Comparison of ENCODE assay signal across 9 cellular contexts in genomic region chr15:65787260-65787659, GRCh38. TPM values are rescaled to one million over a fixed set of nuclear protein-coding genes. Genes with fewer than 3 reads are reported as not detected.
A peak's percentile ranks its signal among the peaks of the same experiment; 100 is the strongest.
DNase-seq lines count a peak whose midpoint lies in the region; ATAC-seq, FAIRE-seq and TF ChIP-seq lines count a peak whose summit lies in the region.
"Had no signal": no experiment of that assay in that cellular context is flagged by ENCODE, and none has a peak within 500 bp of the region (broad histone marks: within the 10 kb centered on the region; RNA-seq: fewer than 3 reads in every experiment).

No MANE protein-coding gene starts in this region.

- CTCF ChIA-PET in PC-9 (lab: Charles Lee), result no interaction called here

- H3K4me2 ChIP-seq in DOHH2 (ENCODE audit: low read length) (peak overlapping the region; percentile 72), PC-9 (peak overlapping the region; percentile 64)

- 59 to 75% methylated on average over 2 of the region's 2 CpGs for WGBS in sigmoid colon, 2 donors

- H3K27ac ChIP-seq in DOHH2 (ENCODE audit: low read depth, low read length) (peak overlapping the region; percentile 55), PC-9 (peak overlapping the region; percentile 81), sigmoid colon (peak overlapping the region; percentile 12 to 37 (median 22))

- H3K4me3 ChIP-seq in DOHH2 (ENCODE audit: low read length), result peak overlapping the region; percentile 71
- peak overlapping the region; percentile 15; the same call in 1 of the 2 replicates for H3K4me3 ChIP-seq in PC-9
- peak overlapping the region; percentile 56 for H3K4me3 ChIP-seq in endocrine pancreas (ENCODE audit: control insufficient read depth, insufficient read depth, low read length)
- no peak overlapping the region for H3K4me3 ChIP-seq in sigmoid colon

- ATAC-seq in HG02610 (IDR thresholded peaks at IDR 0.05; ENCODE audit: unreplicated experiment), result no peak

- no peaks in the 10 kb centered on the region for H3K27me3 ChIP-seq in DOHH2 (ENCODE audit: control insufficient read depth, low read length)
- no peaks in the 10 kb centered on the region for H3K27me3 ChIP-seq in PC-9 (ENCODE audit: insufficient read depth, low read depth)
- no peaks in the 10 kb centered on the region for H3K27me3 ChIP-seq in endocrine pancreas (ENCODE audit: control insufficient read depth, insufficient read depth, low read length)
- no peaks in the 10 kb centered on the region for H3K27me3 ChIP-seq in sigmoid colon

- POLR2A ChIA-PET in PC-9 (lab: Charles Lee; ENCODE audit: unreplicated experiment), result no interaction called here

- H3K9ac ChIP-seq in endocrine pancreas (ENCODE audit: control insufficient read depth, insufficient read depth, low read length), result no peak overlapping the region

- H3K79me2 ChIP-seq in DOHH2 (ENCODE audit: control insufficient read depth, low read length) (peaks cover 96% of the 10 kb centered on the region), PC-9 (ENCODE audit: low read depth) (peaks cover 39% of the 10 kb centered on the region)

- TF ChIP-seq CTCF in DOHH2 (IDR thresholded peaks at IDR 0.05; ENCODE audit: low read depth, low read length, poor library complexity, severe bottlenecking), result no peak
- TF ChIP-seq CTCF in PC-9 (conservative IDR thresholded peaks at IDR 0.05), result no peak
- TF ChIP-seq CTCF in sigmoid colon (IDR thresholded peaks at IDR 0.05), result no peak

- no TSS peak for BruUV-seq in PC-9 (replicated peaks; lab: Mats Ljungman, UMichigan)

- TF ChIP-seq EP300 in sigmoid colon (IDR thresholded peaks at IDR 0.05), result no peak

- H3K36me3 ChIP-seq in DOHH2 (ENCODE audit: control insufficient read depth, low read length), result peaks cover 61% of the 10 kb centered on the region
- H3K36me3 ChIP-seq in PC-9 (ENCODE audit: low read depth), result no peaks in the 10 kb centered on the region
- H3K36me3 ChIP-seq in endocrine pancreas (ENCODE audit: control insufficient read depth, insufficient read depth, low read length), result no peaks in the 10 kb centered on the region
- no peaks in the 10 kb centered on the region for H3K36me3 ChIP-seq in sigmoid colon

- H3F3A ChIP-seq in DOHH2 (ENCODE audit: control insufficient read depth, insufficient read depth) (peaks cover 17% of the 10 kb centered on the region; the same call in 1 of the 2 replicates), PC-9 (ENCODE audit: insufficient read depth, low read depth) (peaks cover 17% of the 10 kb centered on the region; the same call in 1 of the 2 replicates)

- FAIRE-seq in urothelium cell line (lab: Jason Lieb, UNC), result no peak

- intact Hi-C loops in PC-9 (cut with micrococcal nuclease; ENCODE audit: unreplicated experiment), result no loop called here
- intact Hi-C loops in sigmoid colon (cut with DNase I), result no loop called here

- no peak for TF ChIP-seq POLR2A in sigmoid colon (IDR thresholded peaks at IDR 0.05)

- H3K4me1 ChIP-seq in DOHH2 (ENCODE audit: control insufficient read depth, low read length) (peaks cover 66% of the 10 kb centered on the region), PC-9 (replicated peaks; ENCODE audit: insufficient read depth) (peaks cover 33% of the 10 kb centered on the region), endocrine pancreas (ENCODE audit: control insufficient read depth, insufficient read depth, low read length) (peaks cover 20% of the 10 kb centered on the region), sigmoid colon (peaks cover 0 to 27% (median 11%) of the 10 kb centered on the region in 4 donors)

- H4K20me1 ChIP-seq in DOHH2 (ENCODE audit: control insufficient read depth, insufficient read depth, low read depth, low read length), result no peaks in the 10 kb centered on the region
- no peaks in the 10 kb centered on the region for H4K20me1 ChIP-seq in PC-9 (ENCODE audit: insufficient read depth)

- no peak for DNase-seq in PC-9
- no peak for DNase-seq in sigmoid colon
- no peak for DNase-seq in SKM-1 treated with dmso at 0.1 percent for 144 hours (lab: John Stamatoyannopoulos, UW; ENCODE audit: unreplicated experiment)
- no peak for DNase-seq in germinal center (ENCODE audit: low spot score)
- no peak for DNase-seq in urothelium cell line (ENCODE audit: low spot score)
- DNase-seq: NCI-H2081 treated with DMSO at 0.1 percent for 48 hours had no signal

- H3K9me2 ChIP-seq in DOHH2 (replicated peaks; ENCODE audit: control insufficient read depth, low read length) (no peaks in the 10 kb centered on the region), PC-9 (ENCODE audit: insufficient read depth) (no peaks in the 10 kb centered on the region)

- H3K9me3 ChIP-seq in DOHH2 (ENCODE audit: control insufficient read depth, insufficient read depth, low read length), result no peaks in the 10 kb centered on the region
- H3K9me3 ChIP-seq in PC-9 (ENCODE audit: insufficient read depth, low read depth), result no peaks in the 10 kb centered on the region
- no peaks in the 10 kb centered on the region for H3K9me3 ChIP-seq in endocrine pancreas (ENCODE audit: control insufficient read depth, low read length)
- H3K9me3 ChIP-seq in sigmoid colon, result no peaks in the 10 kb centered on the region

- H2AFZ ChIP-seq in PC-9, result no peak overlapping the region

RNA-seq across cellular contexts. Expression of gene DENND4A, which starts 4.8 kb away (rescaled TPM):
- total RNA-seq in PC-9 (2021), result 12.6 and 16.3 TPM in 2 replicates
- total RNA-seq in sigmoid colon, result 10 to 100 TPM; 29.3 to 46.1 (median 43.9) TPM
- polyA plus RNA-seq in sigmoid colon, result 10 to 100 TPM in 1 of 3 donors, 1 to 10 TPM in 2; 2.4 to 10.5 (median 4.9) TPM

Comparison
In these comparisons a context has a peak if more than half of its experiments do, and no peak if none do; other contexts are left out.
1. H3K27ac ChIP-seq: peak in every context shown above with its lines; median percentile 81 in PC-9; 55 in DOHH2; 22 in sigmoid colon.
2. H3K4me3 ChIP-seq: peak in DOHH2 (single experiment), PC-9 (single experiment) and endocrine pancreas (single experiment); none in sigmoid colon (0 of 4).